ENCODE assay signal across 18 cellular contexts in the genomic region with DNA sequence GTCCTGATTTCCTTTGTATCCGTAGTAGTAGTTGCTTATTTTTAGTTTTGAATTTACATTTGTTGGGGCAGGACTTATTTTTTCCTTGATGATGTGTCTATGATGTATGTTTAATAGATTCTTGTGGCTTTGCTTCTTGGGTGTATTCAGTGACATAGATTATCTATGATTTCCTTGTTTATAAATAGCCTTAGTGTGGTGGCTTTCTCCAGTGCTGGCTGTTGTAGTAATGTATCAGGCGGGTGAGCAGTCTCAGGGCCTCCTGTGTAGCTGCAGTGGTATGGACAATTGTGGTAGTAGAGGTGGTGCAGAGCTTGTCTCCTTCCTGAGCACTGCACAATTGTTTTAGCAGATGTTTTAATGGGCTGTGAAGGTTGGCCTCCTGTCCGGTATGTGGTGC.
DNase-seq lines count a peak whose midpoint lies in the region; ATAC-seq and TF ChIP-seq lines count a peak whose summit lies in the region.
"Had no signal": no experiment of that assay in that cellular context is flagged by ENCODE, and none has a peak within 500 bp of the region (broad histone marks: within the 10 kb centered on the region; RNA-seq: fewer than 3 reads in every experiment).

No MANE protein-coding gene starts in this region.

- peak overlapping the region; percentile 3 for H3K27ac Mint-ChIP-seq in activated CD4-positive, alpha-beta memory T cell treated with anti-CD3 and anti-CD28 coated beads, Interleukin-2, amount 10 ng/mL, durations not matched to agents 7 days and 5 days
- H3K27ac Mint-ChIP-seq in stimulated activated memory B cell treated with anti-CD40 and anti-IgM and Interleukin-4, amounts not matched to agents 10 μg/mL and 1 μg/mL and 100 μg/mL, for 72 hours, result peak overlapping the region; percentile 69

- peak; percentile 46 for ATAC-seq in Right ventricle myocardium superior (ENCODE audit: poor library complexity)
- no peak for ATAC-seq in stimulated activated memory B cell treated with anti-CD40 and anti-IgM and Interleukin-4, amounts not matched to agents 10 μg/mL and 1 μg/mL and 100 μg/mL, for 72 hours
- ATAC-seq in GM18867 (IDR thresholded peaks at IDR 0.05; ENCODE audit: unreplicated experiment), result no peak
- ATAC-seq in foreskin keratinocyte, result no peak

- no peak overlapping the region for H3K4me3 ChIP-seq in right atrium auricular region
- no peak overlapping the region for H3K4me3 ChIP-seq in dorsolateral prefrontal cortex
- H3K4me3 ChIP-seq: adrenal gland, colonic mucosa, ovary, testis had no signal

- no peaks in the 10 kb centered on the region for H3K9me3 Mint-ChIP-seq in activated CD4-positive, alpha-beta memory T cell treated with anti-CD3 and anti-CD28 coated beads, Interleukin-2, amount 10 ng/mL, durations not matched to agents 7 days and 5 days
- H3K9me3 Mint-ChIP-seq in stimulated activated memory B cell treated with anti-CD40 and anti-IgM and Interleukin-4, amounts not matched to agents 10 μg/mL and 1 μg/mL and 100 μg/mL, for 72 hours, result no peaks in the 10 kb centered on the region

- H3K4me3 Mint-ChIP-seq in activated CD4-positive, alpha-beta memory T cell treated with anti-CD3 and anti-CD28 coated beads, Interleukin-2, amount 10 ng/mL, durations not matched to agents 7 days and 5 days, result no peak overlapping the region
- H3K4me3 Mint-ChIP-seq in stimulated activated memory B cell treated with anti-CD40 and anti-IgM and Interleukin-4, amounts not matched to agents 10 μg/mL and 1 μg/mL and 100 μg/mL, for 72 hours, result no peak overlapping the region

- peaks cover 34% of the 10 kb centered on the region for H3K36me3 ChIP-seq in right atrium auricular region
- H3K36me3 ChIP-seq: colonic mucosa, ovary had no signal

- TF ChIP-seq CTCF in right atrium auricular region (IDR thresholded peaks at IDR 0.05), result no peak
- TF ChIP-seq CTCF in foreskin keratinocyte (conservative IDR thresholded peaks at IDR 0.05), result no peak
- TF ChIP-seq CTCF in dorsolateral prefrontal cortex (IDR thresholded peaks at IDR 0.05 in 54 of 56, conservative IDR thresholded peaks at IDR 0.05 in 2 of 56; ENCODE audit: low read depth in 1 of 56, partially characterized antibody in 56 of 56), result no peak

- peaks cover 0 to 12% of the 10 kb centered on the region in 2 donors for H3K4me1 ChIP-seq in right atrium auricular region
- no peaks in the 10 kb centered on the region for H3K4me1 ChIP-seq in foreskin keratinocyte
- H3K4me1 ChIP-seq: adrenal gland, colonic mucosa, testis had no signal

- peaks cover 88% of the 10 kb centered on the region for H3K36me3 Mint-ChIP-seq in activated CD4-positive, alpha-beta memory T cell treated with anti-CD3 and anti-CD28 coated beads, Interleukin-2, amount 10 ng/mL, durations not matched to agents 7 days and 5 days (ENCODE audit: low read depth)
- peaks cover 72% of the 10 kb centered on the region for H3K36me3 Mint-ChIP-seq in stimulated activated memory B cell treated with anti-CD40 and anti-IgM and Interleukin-4, amounts not matched to agents 10 μg/mL and 1 μg/mL and 100 μg/mL, for 72 hours

- H3K27ac ChIP-seq in right atrium auricular region (no peak overlapping the region), foreskin keratinocyte (no peak overlapping the region), dorsolateral prefrontal cortex (peak overlapping the region in 4 of 59 donors; percentile 8 to 35 (median 22))
- H3K27ac ChIP-seq: adrenal gland, colonic mucosa, ovary, testis had no signal

- H3K27me3 ChIP-seq in right atrium auricular region (no peaks in the 10 kb centered on the region), foreskin keratinocyte (no peaks in the 10 kb centered on the region), dorsolateral prefrontal cortex (no peaks in the 10 kb centered on the region)
- H3K27me3 ChIP-seq: adrenal gland, colonic mucosa, ovary, testis had no signal

- POLR2A ChIA-PET in activated CD4-positive, alpha-beta memory T cell treated with anti-CD3 and anti-CD28 coated beads, Interleukin-2, amount 10 ng/mL, durations not matched to agents 7 days and 5 days (lab: Charles Lee), result interaction anchor here (1.0 kb wide), 1 partner anchor 12 kb away, joined by 3 read pairs; no protein-coding TSS in a partner anchor

- no peaks in the 10 kb centered on the region for H3K27me3 Mint-ChIP-seq in activated CD4-positive, alpha-beta memory T cell treated with anti-CD3 and anti-CD28 coated beads, Interleukin-2, amount 10 ng/mL, durations not matched to agents 7 days and 5 days
- no peaks in the 10 kb centered on the region for H3K27me3 Mint-ChIP-seq in stimulated activated memory B cell treated with anti-CD40 and anti-IgM and Interleukin-4, amounts not matched to agents 10 μg/mL and 1 μg/mL and 100 μg/mL, for 72 hours

- no peaks in the 10 kb centered on the region for H3K9me3 ChIP-seq in right atrium auricular region
- H3K9me3 ChIP-seq: adrenal gland, colonic mucosa, ovary, testis had no signal

- H3K4me1 Mint-ChIP-seq in activated CD4-positive, alpha-beta memory T cell treated with anti-CD3 and anti-CD28 coated beads, Interleukin-2, amount 10 ng/mL, durations not matched to agents 7 days and 5 days, result peaks cover 38% of the 10 kb centered on the region
- H3K4me1 Mint-ChIP-seq in stimulated activated memory B cell treated with anti-CD40 and anti-IgM and Interleukin-4, amounts not matched to agents 10 μg/mL and 1 μg/mL and 100 μg/mL, for 72 hours, result peaks cover 34% of the 10 kb centered on the region

- CTCF ChIA-PET in activated CD4-positive, alpha-beta memory T cell treated with anti-CD3 and anti-CD28 coated beads, Interleukin-2, amount 10 ng/mL, durations not matched to agents 7 days and 5 days (lab: Charles Lee), result no interaction called here

- intact Hi-C loops in Right ventricle myocardium superior (cut with DNase I), result no loop called here
- intact Hi-C loops in dorsolateral prefrontal cortex (cut with DNase I), result no loop called here

- no peak for DNase-seq in Right ventricle myocardium superior
- no peak for DNase-seq in right atrium auricular region (ENCODE audit: low spot score)
- DNase-seq in activated CD4-positive, alpha-beta memory T cell treated with anti-CD3 and anti-CD28 coated beads, Interleukin-2, amount 10 ng/mL, durations not matched to agents 7 days and 5 days, result no peak
- DNase-seq in fibroblast of peridontal ligament (ENCODE audit: extremely low read depth), result peak; percentile 5
- no peak for DNase-seq in foreskin keratinocyte
- no peak for DNase-seq in dorsolateral prefrontal cortex
- DNase-seq: adrenal gland; colonic mucosa; DMS53; NCI-H2081; NCI-H82; ovary; RPMI8226; stimulated activated CD4-positive, alpha-beta T cell treated with anti-CD3 and anti-CD28 coated beads, Interleukin-12 subunit alpha, Interleukin-12 subunit beta, amount 100 ng/mL, for 4 hours; T-helper 9 cell; testis had no signal
